8 cellular contexts compared by ENCODE assay signal in genomic region chr16:1363501-1364041, GRCh38. TPM values are rescaled to one million over a fixed set of nuclear protein-coding genes. Genes with fewer than 3 reads are reported as not detected.
A peak's percentile ranks its signal among the peaks of the same experiment; 100 is the strongest.
DNase-seq lines count a peak whose midpoint lies in the region; ATAC-seq and TF ChIP-seq lines count a peak whose summit lies in the region.

No MANE protein-coding gene starts in this region.

- peak; percentile 44 to 85 (median 78) for TF ChIP-seq CTCF in Peyer's patch (IDR thresholded peaks at IDR 0.05)

- TF ChIP-seq POLR2A in Peyer's patch (IDR thresholded peaks at IDR 0.05): no peak

- intact Hi-C loops in sciatic nerve (cut with DNase I): no loop called here

- H3K27ac ChIP-seq in Peyer's patch: no peak overlapping the region

- no peaks in the 10 kb centered on the region for H3K27me3 ChIP-seq in Peyer's patch
- H3K27me3 ChIP-seq in MG63: no peaks in the 10 kb centered on the region

- H3K36me3 ChIP-seq in Peyer's patch: peaks cover 0 to 88% (median 0%) of the 10 kb centered on the region in 3 donors
- peaks cover 72% of the 10 kb centered on the region for H3K36me3 ChIP-seq in MG63

- H3K9me3 ChIP-seq in Peyer's patch: no peaks in the 10 kb centered on the region
- H3K9me3 ChIP-seq in MG63: no peaks in the 10 kb centered on the region

- H3K4me1 ChIP-seq in Peyer's patch: no peaks in the 10 kb centered on the region

- H3K4me3 ChIP-seq in Peyer's patch (no peak overlapping the region), MG63 (no peak overlapping the region)

- DNase-seq in AG20443 (ENCODE audit: low spot score) (peak; percentile 81), Peyer's patch (peak; percentile 65 to 84 (median 83)), glomerular visceral epithelial cell (ENCODE audit: extremely low spot score) (peak; percentile 38), sciatic nerve (ENCODE audit: low spot score) (no peak), MG63 (no peak)
- DNase-seq in activated T-helper 9 cell treated with anti-CD3 and anti-CD28 coated beads, Interleukin-2, amount 50 U/mL, for 16 hours (ENCODE audit: low read depth): peak; percentile 59

- ATAC-seq in GM21717 (IDR thresholded peaks at IDR 0.05; ENCODE audit: unreplicated experiment) (peak; percentile 50), sciatic nerve (peak; percentile 65), GM18498 (IDR thresholded peaks at IDR 0.05; ENCODE audit: unreplicated experiment) (no peak)

RNA-seq across cellular contexts. Expression of gene GNPTG, which starts 11.8 kb away (rescaled TPM):
- 10 to 100 TPM; 51.1 to 83.3 (median 65.0) TPM for total RNA-seq in Peyer's patch
- total RNA-seq in sciatic nerve: 82.2 TPM
- total RNA-seq in MG63 (2014; rRNA removed; shearing (Covaris generic); ENCODE audit: low replicate concordance): 40.9 and 52.2 TPM in 2 replicates

RNA-seq across cellular contexts. Expression of gene TSR3, which starts 11.9 kb away (rescaled TPM):
- total RNA-seq in Peyer's patch (10 to 100 TPM; 48.2 to 62.3 (median 53.6) TPM), sciatic nerve (35.8 TPM)
- total RNA-seq in MG63 (2014; rRNA removed; shearing (Covaris generic); ENCODE audit: low replicate concordance): 138 and 174 TPM in 2 replicates

RNA-seq across cellular contexts. Expression of gene BAIAP3, which starts 30.1 kb away (rescaled TPM):
- total RNA-seq in Peyer's patch: 100 to 1,000 TPM in 1 of 4 donors, 10 to 100 TPM in 3; 17.9 to 160 (median 29.0) TPM
- 3.9 TPM for total RNA-seq in sciatic nerve
- 1.1 TPM in 1 of 2 replicates, not detected in the other for total RNA-seq in MG63 (2014; rRNA removed; shearing (Covaris generic); ENCODE audit: low replicate concordance)

RNA-seq across cellular contexts. Expression of gene UNKL, which starts 50.9 kb away (rescaled TPM):
- total RNA-seq in Peyer's patch: 100 to 1,000 TPM in 1 of 4 donors, 10 to 100 TPM in 3; 10.9 to 113 (median 38.4) TPM
- 45.5 TPM for total RNA-seq in sciatic nerve
- total RNA-seq in MG63 (2014; rRNA removed; shearing (Covaris generic); ENCODE audit: low replicate concordance): 10.5 and 16.2 TPM in 2 replicates

RNA-seq across cellular contexts. Expression of gene UBE2I, which starts 54.1 kb away (rescaled TPM):
- total RNA-seq in Peyer's patch: 100 to 1,000 TPM in 3 of 4 donors, 10 to 100 TPM in 1; 54.1 to 119 (median 107) TPM
- total RNA-seq in sciatic nerve: 95.7 TPM
- total RNA-seq in MG63 (2014; rRNA removed; shearing (Covaris generic); ENCODE audit: low replicate concordance): 154 and 228 TPM in 2 replicates

Comparison
In these comparisons a context has a peak if more than half of its experiments do, and no peak if none do; other contexts are left out.
1. DNase-seq: peak in AG20443 (single experiment), Peyer's patch (3 of 3), activated T-helper 9 cell treated with anti-CD3 and anti-CD28 coated beads, Interleukin-2, amount 50 U/mL, for 16 hours (single experiment) and glomerular visceral epithelial cell (single experiment); none in sciatic nerve (single experiment) and MG63 (single experiment).